In genomic region chr2:136131484-136131960, GRCh38 we compare ENCODE assay signal across 8 cellular contexts. TPM values are rescaled to one million over a fixed set of nuclear protein-coding genes. Genes with fewer than 3 reads are reported as not detected.
DNase-seq lines count a peak whose midpoint lies in the region; ATAC-seq and TF ChIP-seq lines count a peak whose summit lies in the region.

No MANE protein-coding gene starts in this region.

- no peaks in the 10 kb centered on the region for H3K27me3 Mint-ChIP-seq in activated naive CD4-positive, alpha-beta T cell treated with anti-CD3 and anti-CD28 coated beads, Interleukin-2, amount 50 U/mL, for 24 hours

- no peaks in the 10 kb centered on the region for H3K36me3 Mint-ChIP-seq in activated naive CD4-positive, alpha-beta T cell treated with anti-CD3 and anti-CD28 coated beads, Interleukin-2, amount 50 U/mL, for 24 hours

- DNase-seq in stimulated activated CD4-positive, alpha-beta T cell treated with anti-CD3 and anti-CD28 coated beads, Interleukin-15, amount 100 ng/mL, for 24 hours: peak; percentile 29
- DNase-seq in stimulated activated CD4-positive, alpha-beta T cell treated with anti-CD3 and anti-CD28 coated beads, Interleukin-4, amount 100 ng/mL, for 1 hour: no peak
- DNase-seq in upper lobe of right lung (no peak), RWPE1 (ENCODE audit: low spot score) (no peak), NCI-H2196 (lab: John Stamatoyannopoulos, UW; ENCODE audit: unreplicated experiment) (no peak), COLO668 (lab: John Stamatoyannopoulos, UW; ENCODE audit: unreplicated experiment) (no peak)

- no peaks in the 10 kb centered on the region for H3K9me3 ChIP-seq in upper lobe of right lung

- CTCF ChIA-PET in RWPE1 (lab: Yijun Ruan, JAX): no interaction called here

- peaks cover 8% of the 10 kb centered on the region for H3K4me1 ChIP-seq in upper lobe of right lung

- no peaks in the 10 kb centered on the region for H3K9me3 Mint-ChIP-seq in activated naive CD4-positive, alpha-beta T cell treated with anti-CD3 and anti-CD28 coated beads, Interleukin-2, amount 50 U/mL, for 24 hours

- H3K4me1 Mint-ChIP-seq in activated naive CD4-positive, alpha-beta T cell treated with anti-CD3 and anti-CD28 coated beads, Interleukin-2, amount 50 U/mL, for 24 hours: peaks cover 100% of the 10 kb centered on the region

- H3K4me3 Mint-ChIP-seq in activated naive CD4-positive, alpha-beta T cell treated with anti-CD3 and anti-CD28 coated beads, Interleukin-2, amount 50 U/mL, for 24 hours: peak overlapping the region; percentile 81

- no peak overlapping the region for H3K4me3 ChIP-seq in upper lobe of right lung

- intact Hi-C loops in upper lobe of right lung (cut with DNase I): no loop called here

- POLR2A ChIA-PET in RWPE1 (lab: Yijun Ruan, JAX; ENCODE audit: low non-redundant PET): no interaction called here

- ATAC-seq in HG03571 (IDR thresholded peaks at IDR 0.05; ENCODE audit: unreplicated experiment): peak; percentile 9
- ATAC-seq in upper lobe of right lung: no peak

- peak overlapping the region; percentile 34 for H3K27ac ChIP-seq in upper lobe of right lung
- H3K27ac ChIP-seq in RWPE1: no peak overlapping the region

- peaks cover 5% of the 10 kb centered on the region for H3K27me3 ChIP-seq in upper lobe of right lung

- peak overlapping the region; percentile 83 for H3K27ac Mint-ChIP-seq in activated naive CD4-positive, alpha-beta T cell treated with anti-CD3 and anti-CD28 coated beads, Interleukin-2, amount 50 U/mL, for 24 hours

- H3K36me3 ChIP-seq in upper lobe of right lung: no peaks in the 10 kb centered on the region

- no peak for TF ChIP-seq CTCF in upper lobe of right lung (IDR thresholded peaks at IDR 0.05)
- no peak for TF ChIP-seq CTCF in RWPE1 (conservative IDR thresholded peaks at IDR 0.05; ENCODE audit: low read depth)

RNA-seq across cellular contexts. Expression of gene CXCR4, which starts 13.6 kb away (rescaled TPM):
- total RNA-seq in upper lobe of right lung: 45.2 TPM
